15 cellular contexts compared by ENCODE assay signal in genomic region chr12:116299548-116300150, GRCh38. TPM values are rescaled to one million over a fixed set of nuclear protein-coding genes. Genes with fewer than 3 reads are reported as not detected.
DNase-seq lines count a peak whose midpoint lies in the region; ATAC-seq and TF ChIP-seq lines count a peak whose summit lies in the region.
"Had no signal": no experiment of that assay in that cellular context is flagged by ENCODE, and none has a peak within 500 bp of the region (broad histone marks: within the 10 kb centered on the region; RNA-seq: fewer than 3 reads in every experiment).

No MANE protein-coding gene starts in this region.

- H4K91ac ChIP-seq in neuronal stem cell (ENCODE audit: low read depth, low read length, poor library complexity) (no peak overlapping the region), H9 (ENCODE audit: insufficient read length, low read depth, low read length) (no peak overlapping the region)

- H3K27me3 ChIP-seq in heart left ventricle: no peaks in the 10 kb centered on the region
- peaks cover 0 to 22% (median 0%) of the 10 kb centered on the region in 3 experiments for H3K27me3 ChIP-seq in neuronal stem cell (ENCODE audit: control insufficient read depth in 3 of 3, insufficient read depth in 3 of 3, low read depth in 1 of 3, low read length in 3 of 3)
- no peaks in the 10 kb centered on the region for H3K27me3 ChIP-seq in vagina
- H3K27me3 ChIP-seq in smooth muscle cell (ENCODE audit: low read depth): no peaks in the 10 kb centered on the region
- H3K27me3 ChIP-seq in H9 (ENCODE audit: insufficient read depth, low read length): no peaks in the 10 kb centered on the region

- no peak overlapping the region for H4K5ac ChIP-seq in H9 (ENCODE audit: insufficient read length, low read depth, low read length)

- 65 to 74% (median 69%) methylated on average over 6 to 7 of the region's 7 CpGs for WGBS in heart left ventricle, 4 donors
- no CpG with 5 or more reads among the region's 7 CpGs for WGBS in neuronal stem cell (ENCODE audit: extremely low coverage in 2 of 2, insufficient read length in 2 of 2, insufficient replicate concordance in 1 of 2), 2 donors
- 65% methylated on average over 7 of the region's 7 CpGs for WGBS in smooth muscle cell (ENCODE audit: low lambda C conversion rate)
- no CpG with 5 or more reads among the region's 7 CpGs for WGBS in H9 (ENCODE audit: extremely low coverage, insufficient read length, low lambda C conversion rate)

- TF ChIP-seq CTCF in heart left ventricle (IDR thresholded peaks at IDR 0.05) (no peak), vagina (IDR thresholded peaks at IDR 0.05) (no peak), smooth muscle cell (IDR thresholded peaks at IDR 0.05; ENCODE audit: borderline replicate concordance, insufficient read depth, poor library complexity, severe bottlenecking) (no peak), H9 (conservative IDR thresholded peaks at IDR 0.05) (no peak)

- no peaks in the 10 kb centered on the region for H3K36me3 ChIP-seq in heart left ventricle
- no peaks in the 10 kb centered on the region for H3K36me3 ChIP-seq in neuronal stem cell (replicated peaks in 1 of 2; ENCODE audit: control insufficient read depth in 2 of 2, insufficient read depth in 2 of 2, low read length in 2 of 2)
- H3K36me3 ChIP-seq in vagina: no peaks in the 10 kb centered on the region
- no peaks in the 10 kb centered on the region for H3K36me3 ChIP-seq in smooth muscle cell (ENCODE audit: low read depth)

- H3K56ac ChIP-seq in H9 (ENCODE audit: insufficient read length, low read depth, low read length): no peak overlapping the region

- H2BK120ac ChIP-seq in neuronal stem cell (ENCODE audit: low read depth, low read length): no peak overlapping the region
- H2BK120ac ChIP-seq in H9 (ENCODE audit: low read depth, low read length, poor library complexity, severe bottlenecking): no peak overlapping the region

- no peak for TF ChIP-seq POLR2A in heart left ventricle (IDR thresholded peaks at IDR 0.05)
- TF ChIP-seq POLR2A in vagina (IDR thresholded peaks at IDR 0.05): no peak

- H2AK5ac ChIP-seq in neuronal stem cell (ENCODE audit: low read depth, low read length) (no peak overlapping the region), H9 (ENCODE audit: insufficient read length, low read length) (no peak overlapping the region)

- POLR2A ChIA-PET in activated CD4-positive, alpha-beta T cell treated with anti-CD3 and anti-CD28 coated beads, Interleukin-2, amount 10 ng/mL, durations not matched to agents 7 days and 5 days (lab: Charles Lee): no interaction called here

- H2AFZ ChIP-seq in neuronal stem cell (ENCODE audit: low read length): peak overlapping the region; percentile 24
- H2AFZ ChIP-seq in smooth muscle cell (ENCODE audit: low read depth): no peak overlapping the region
- no peak overlapping the region for H2AFZ ChIP-seq in H9 (ENCODE audit: low read length)

- peak overlapping the region; percentile 9 for H2BK5ac ChIP-seq in neuronal stem cell (ENCODE audit: low read length)
- H2BK5ac ChIP-seq in H9 (ENCODE audit: insufficient read length, low read length): no peak overlapping the region

- no peaks in the 10 kb centered on the region for H3K4me1 Mint-ChIP-seq in activated CD4-positive, alpha-beta T cell treated with anti-CD3 and anti-CD28 coated beads, Interleukin-2, amount 10 ng/mL, durations not matched to agents 7 days and 5 days
- H3K4me1 Mint-ChIP-seq in H9: peaks cover 23 to 40% of the 10 kb centered on the region in 2 experiments

- H2BK15ac ChIP-seq in neuronal stem cell (ENCODE audit: low read length) (no peak overlapping the region), H9 (ENCODE audit: low read depth, low read length) (no peak overlapping the region)

- H3K4me1 ChIP-seq in heart left ventricle (peaks cover 0 to 36% (median 0%) of the 10 kb centered on the region in 12 donors), neuronal stem cell (ENCODE audit: control insufficient read depth in 2 of 2, insufficient read depth in 1 of 2, low read depth in 1 of 2, low read length in 2 of 2) (peaks cover 1 to 19% of the 10 kb centered on the region in 2 donors), vagina (peaks cover 37% of the 10 kb centered on the region), smooth muscle cell (ENCODE audit: low read depth) (peaks cover 9% of the 10 kb centered on the region), H9 (ENCODE audit: insufficient read depth, low read length) (peaks cover 3% of the 10 kb centered on the region; the same call in 1 of the 2 replicates)

- no peak overlapping the region for H3T11ph ChIP-seq in H9 (ENCODE audit: low read length)

- peaks cover 19% of the 10 kb centered on the region for H3K27me3 Mint-ChIP-seq in activated CD4-positive, alpha-beta T cell treated with anti-CD3 and anti-CD28 coated beads, Interleukin-2, amount 10 ng/mL, durations not matched to agents 7 days and 5 days
- H3K27me3 Mint-ChIP-seq in H9 (ENCODE audit: low read depth): no peaks in the 10 kb centered on the region; the same call in 1 of the 2 replicates

- H3K9ac ChIP-seq in neuronal stem cell (ENCODE audit: low read depth, low read length, poor library complexity) (no peak overlapping the region), smooth muscle cell (ENCODE audit: low read depth) (no peak overlapping the region), H9 (ENCODE audit: extremely low read depth, insufficient read length, low read length) (no peak overlapping the region)
- H3K9ac ChIP-seq: KMS-11 had no signal

- H4K20me1 ChIP-seq in smooth muscle cell (ENCODE audit: low read depth): no peaks in the 10 kb centered on the region
- H4K20me1 ChIP-seq in H9 (ENCODE audit: control insufficient read depth, insufficient read depth, insufficient read length): no peaks in the 10 kb centered on the region

- H2BK20ac ChIP-seq in H9 (ENCODE audit: low read depth, low read length, poor library complexity, severe bottlenecking): no peak overlapping the region

- ATAC-seq in Right ventricle myocardium inferior: peak; percentile 43
- peak in 3 of 4 donors; percentile 48 to 53 (median 49) for ATAC-seq in heart left ventricle

- no peak overlapping the region for H3K4me2 ChIP-seq in neuronal stem cell (ENCODE audit: insufficient read depth, low read length, poor library complexity, severe bottlenecking)
- H3K4me2 ChIP-seq in smooth muscle cell: no peak overlapping the region
- H3K4me2 ChIP-seq in H9 (ENCODE audit: insufficient read depth, insufficient read length, low read length): no peak overlapping the region
- H3K4me2 ChIP-seq: KMS-11 had no signal

- no peaks in the 10 kb centered on the region for H3F3A ChIP-seq in smooth muscle cell (ENCODE audit: low read depth)

- H3K18ac ChIP-seq in neuronal stem cell (ENCODE audit: low read length) (peak overlapping the region; percentile 31), H9 (ENCODE audit: insufficient read length, low read depth, low read length) (no peak overlapping the region)

- intact Hi-C loops in Right ventricle myocardium inferior (cut with DNase I): no loop called here
- intact Hi-C loops in cardiac septum (cut with DNase I): no loop called here
- intact Hi-C loops in heart left ventricle (cut with DNase I): no loop called here
- intact Hi-C loops in vagina (cut with DNase I): loop anchor here (10.0 kb wide), 1 partner anchor 225 kb away; no protein-coding TSS in a partner anchor

- H3K4ac ChIP-seq in neuronal stem cell (ENCODE audit: low read length): no peak overlapping the region
- no peak overlapping the region for H3K4ac ChIP-seq in H9 (ENCODE audit: low read depth, low read length)

- H3K14ac ChIP-seq in neuronal stem cell (ENCODE audit: low read length) (no peak overlapping the region), H9 (ENCODE audit: insufficient read depth, low read length) (no peak overlapping the region)

- no peak overlapping the region for H3K4me3 ChIP-seq in heart left ventricle
- no peak overlapping the region for H3K4me3 ChIP-seq in neuronal stem cell (ENCODE audit: low read length in 2 of 2)
- H3K4me3 ChIP-seq in vagina: no peak overlapping the region
- no peak overlapping the region for H3K4me3 ChIP-seq in smooth muscle cell
- H3K4me3 ChIP-seq: skin epidermis had no signal

- no peaks in the 10 kb centered on the region for H3K36me3 Mint-ChIP-seq in activated CD4-positive, alpha-beta T cell treated with anti-CD3 and anti-CD28 coated beads, Interleukin-2, amount 10 ng/mL, durations not matched to agents 7 days and 5 days (ENCODE audit: low read depth)
- H3K36me3 Mint-ChIP-seq in H9 (ENCODE audit: insufficient read depth in 1 of 3, low read depth in 3 of 3): no peaks in the 10 kb centered on the region

- H3K79me1 ChIP-seq in neuronal stem cell (ENCODE audit: low read depth, low read length) (no peaks in the 10 kb centered on the region), H9 (ENCODE audit: insufficient read depth, low read depth, low read length, poor library complexity, severe bottlenecking) (no peaks in the 10 kb centered on the region)

- no peaks in the 10 kb centered on the region for H3K23me2 ChIP-seq in H9 (ENCODE audit: insufficient read length, low read depth, low read length, poor library complexity, severe bottlenecking)

- H3K9me3 Mint-ChIP-seq in activated CD4-positive, alpha-beta T cell treated with anti-CD3 and anti-CD28 coated beads, Interleukin-2, amount 10 ng/mL, durations not matched to agents 7 days and 5 days: peaks cover 6% of the 10 kb centered on the region
- peaks cover 0 to 4% of the 10 kb centered on the region in 2 experiments; a peak in 3 of 5 replicates for H3K9me3 Mint-ChIP-seq in H9

- no peak for DNase-seq in Right ventricle myocardium inferior (ENCODE audit: missing footprints)
- DNase-seq in cardiac septum (ENCODE audit: low spot score): no peak
- no peak for DNase-seq in heart left ventricle
- no peak for DNase-seq in neuronal stem cell (ENCODE audit: low spot score)
- DNase-seq in vagina (ENCODE audit: extremely low spot score in 2 of 2): no peak
- DNase-seq in activated CD4-positive, alpha-beta T cell treated with anti-CD3 and anti-CD28 coated beads, Interleukin-2, amount 10 ng/mL, durations not matched to agents 7 days and 5 days: no peak
- DNase-seq in smooth muscle cell (lab: John Stamatoyannopoulos, UW; ENCODE audit: unreplicated experiment): no peak
- DNase-seq in H9: no peak
- DNase-seq: activated T-cell treated with anti-CD3 and anti-CD28 coated beads for 4 hours; amygdala; hypothalamus; NCI-H2081; NK-92 treated with Interleukin-12 subunit alpha and Interleukin-12 subunit beta, amount 100 ng/mL, for 24 hours had no signal

- no peaks in the 10 kb centered on the region for H3K9me3 ChIP-seq in heart left ventricle
- H3K9me3 ChIP-seq in neuronal stem cell (replicated peaks in 1 of 2; ENCODE audit: control insufficient read depth in 2 of 2, insufficient read depth in 1 of 2, low read depth in 1 of 2, low read length in 2 of 2): no peaks in the 10 kb centered on the region
- H3K9me3 ChIP-seq in vagina: no peaks in the 10 kb centered on the region
- no peaks in the 10 kb centered on the region for H3K9me3 ChIP-seq in smooth muscle cell (replicated peaks; ENCODE audit: low read depth)
- H3K9me3 ChIP-seq in H9 (ENCODE audit: control insufficient read depth, low read depth, low read length): no peaks in the 10 kb centered on the region

- no peak overlapping the region for H3K4me3 Mint-ChIP-seq in activated CD4-positive, alpha-beta T cell treated with anti-CD3 and anti-CD28 coated beads, Interleukin-2, amount 10 ng/mL, durations not matched to agents 7 days and 5 days
- H3K4me3 Mint-ChIP-seq in H9: no peak overlapping the region

- H3K27ac ChIP-seq in heart left ventricle (peak overlapping the region in 5 of 12 donors; percentile 7 to 71 (median 22)), neuronal stem cell (replicated peaks; ENCODE audit: low read length) (no peak overlapping the region), vagina (peak overlapping the region; percentile 39), smooth muscle cell (ENCODE audit: low read depth) (no peak overlapping the region), H9 (ENCODE audit: insufficient read length, low read depth, low read length) (no peak overlapping the region)
- H3K27ac ChIP-seq: KMS-11 had no signal

- no peak overlapping the region for H2BK12ac ChIP-seq in neuronal stem cell (ENCODE audit: low read length)
- no peak overlapping the region for H2BK12ac ChIP-seq in H9 (ENCODE audit: insufficient read length, low read depth, low read length)

- CTCF ChIA-PET in activated CD4-positive, alpha-beta T cell treated with anti-CD3 and anti-CD28 coated beads, Interleukin-2, amount 10 ng/mL, durations not matched to agents 7 days and 5 days (lab: Charles Lee): interaction anchor here (0.8 to 1.2 kb wide), 2 partner anchors 18 kb away, joined by 3 to 5 read pairs; no protein-coding TSS in a partner anchor

- no peaks in the 10 kb centered on the region for H3K79me2 ChIP-seq in smooth muscle cell (ENCODE audit: low read depth)
- H3K79me2 ChIP-seq in H9 (ENCODE audit: insufficient read depth, low read length): no peaks in the 10 kb centered on the region

- no peak overlapping the region for H3K27ac Mint-ChIP-seq in activated CD4-positive, alpha-beta T cell treated with anti-CD3 and anti-CD28 coated beads, Interleukin-2, amount 10 ng/mL, durations not matched to agents 7 days and 5 days
- H3K27ac Mint-ChIP-seq in H9: no peak overlapping the region; a peak in 1 of 7 replicates

- H3K23ac ChIP-seq in neuronal stem cell (ENCODE audit: low read depth, low read length, poor library complexity) (no peak overlapping the region), H9 (ENCODE audit: insufficient read length, low read depth, low read length) (no peak overlapping the region)

- H4K8ac ChIP-seq in neuronal stem cell (ENCODE audit: low read depth, low read length) (no peak overlapping the region), H9 (replicated peaks; ENCODE audit: insufficient read length, low read depth, low read length) (no peak overlapping the region)

RNA-seq across cellular contexts. Expression of gene MED13L, which starts 22.2 kb away (rescaled TPM):
- total RNA-seq in Right ventricle myocardium inferior (59.8 TPM), cardiac septum (74.5 TPM), heart left ventricle (10 to 100 TPM; 48.6 to 84.1 (median 68.7) TPM), vagina (161 TPM), smooth muscle cell (65.9 and 74.3 TPM in 2 replicates), H9 (2021) (51.3 and 52.4 TPM in 2 replicates)
- polyA plus RNA-seq in heart left ventricle (10 to 100 TPM; 12.2 to 20.1 TPM), smooth muscle cell (13.2 and 20.3 TPM in 2 replicates)
- 32.5 TPM for polyA plus RNA-seq in neuronal stem cell (2013, experiment 1 of 2)
- 31.8 TPM for polyA plus RNA-seq in neuronal stem cell (2013, experiment 2 of 2)
- total RNA-seq in activated CD4-positive, alpha-beta T cell treated with anti-CD3 and anti-CD28 coated beads, Interleukin-2, amount 10 ng/mL, durations not matched to agents 7 days and 5 days: 10 to 100 TPM; 97.1 to 99.7 TPM
